Comparison of ENCODE assay signal across 8 cellular contexts in the genomic region with DNA sequence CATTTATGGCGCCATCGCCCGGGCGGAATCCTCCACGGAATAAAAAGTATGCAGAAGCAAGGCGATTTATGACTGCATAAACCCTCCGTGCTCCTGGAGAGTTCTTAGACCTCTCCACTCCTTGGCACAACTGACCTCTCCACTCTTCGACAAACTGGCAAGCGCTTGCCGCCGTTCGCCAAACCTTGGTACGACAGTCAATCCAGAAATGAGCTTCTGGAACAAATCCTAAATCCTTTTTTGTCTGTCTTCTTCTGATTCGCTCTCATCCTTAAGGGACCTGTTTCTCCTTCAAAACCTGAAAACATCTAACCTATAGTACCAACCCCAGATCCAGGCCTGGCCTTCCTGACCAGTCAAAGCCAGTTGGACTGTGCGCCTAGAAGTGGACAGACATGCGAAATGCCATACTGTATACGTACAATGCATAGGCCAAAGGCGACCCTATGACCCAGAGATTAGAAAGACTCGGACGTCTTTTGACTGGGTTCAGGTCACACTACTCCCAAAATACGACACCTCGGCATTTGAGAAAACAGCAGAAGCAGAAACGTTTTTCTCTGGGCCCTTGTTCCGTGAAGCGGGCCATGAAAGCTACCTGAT. TPM values are rescaled to one million over a fixed set of nuclear protein-coding genes. Genes with fewer than 3 reads are reported as not detected.
A peak's percentile ranks its signal among the peaks of the same experiment; 100 is the strongest.
DNase-seq lines count a peak whose midpoint lies in the region; ATAC-seq, FAIRE-seq and TF ChIP-seq lines count a peak whose summit lies in the region.

No MANE protein-coding gene starts in this region.

- intact Hi-C loops in heart right ventricle (cut with DNase I) (loop anchor here in 4 of 10 donors (10.0 kb wide), 1 partner anchor 120 kb away; no protein-coding TSS in a partner anchor), left cardiac atrium (cut with DNase I) (loop anchor here in 1 of 2 donors (10.0 kb wide), 1 partner anchor 120 kb away; no protein-coding TSS in a partner anchor), lower lobe of right lung (cut with DNase I) (no loop called here), vagina (cut with DNase I) (loop anchor here (10.0 kb wide), 1 partner anchor 120 kb away; no protein-coding TSS in a partner anchor)

- H3K4me1 ChIP-seq in heart right ventricle (peaks cover 2 to 20% (median 10%) of the 10 kb centered on the region in 9 donors), astrocyte (ENCODE audit: insufficient read depth, low read length) (peaks cover 10% of the 10 kb centered on the region), lower lobe of right lung (peaks cover 14% of the 10 kb centered on the region), vagina (peaks cover 23% of the 10 kb centered on the region)

- H3K9me3 Mint-ChIP-seq in astrocyte (ENCODE audit: unreplicated experiment) = peaks cover 4% of the 10 kb centered on the region

- H3K9me3 ChIP-seq in heart right ventricle (peaks cover 0 to 23% (median 0%) of the 10 kb centered on the region in 11 donors), astrocyte (ENCODE audit: insufficient read depth, low read depth, low read length) (no peaks in the 10 kb centered on the region), lower lobe of right lung (peaks cover 6% of the 10 kb centered on the region), vagina (no peaks in the 10 kb centered on the region)

- H3K27me3 ChIP-seq in heart right ventricle = peaks cover 0 to 12% (median 0%) of the 10 kb centered on the region in 7 donors
- no peaks in the 10 kb centered on the region for H3K27me3 ChIP-seq in astrocyte (ENCODE audit: insufficient read depth, low read length)
- no peaks in the 10 kb centered on the region for H3K27me3 ChIP-seq in lower lobe of right lung (ENCODE audit: low read depth)
- H3K27me3 ChIP-seq in vagina = no peaks in the 10 kb centered on the region

- peak in 3 of 9 donors; percentile 20 to 35 (median 34) for TF ChIP-seq CTCF in heart right ventricle (IDR thresholded peaks at IDR 0.05)
- peak; percentile 12 for TF ChIP-seq CTCF in astrocyte (IDR thresholded peaks at IDR 0.05; ENCODE audit: insufficient read depth, low read depth, low read length)
- TF ChIP-seq CTCF in lower lobe of right lung (IDR thresholded peaks at IDR 0.05) = no peak
- TF ChIP-seq CTCF in vagina (IDR thresholded peaks at IDR 0.05) = peak in 1 of 3 experiments; percentile 18

- no peaks in the 10 kb centered on the region for H3K36me3 Mint-ChIP-seq in astrocyte (ENCODE audit: low read depth, unreplicated experiment)

- ATAC-seq in heart right ventricle = peak in 1 of 8 donors; percentile 26
- ATAC-seq in left cardiac atrium = no peak
- ATAC-seq in lower lobe of right lung = no peak

- WGBS in heart right ventricle, 2 donors = 33 to 37% methylated on average over 25 of the region's 25 CpGs

- peak overlapping the region; percentile 2 for H3K27ac Mint-ChIP-seq in astrocyte (ENCODE audit: unreplicated experiment)

- no peak for TF ChIP-seq POLR2A in vagina (IDR thresholded peaks at IDR 0.05)

- H3K36me3 ChIP-seq in heart right ventricle (no peaks in the 10 kb centered on the region), astrocyte (ENCODE audit: insufficient read depth, low read length) (no peaks in the 10 kb centered on the region), lower lobe of right lung (no peaks in the 10 kb centered on the region), vagina (no peaks in the 10 kb centered on the region)

- peak overlapping the region; percentile 82 for H3K4me2 ChIP-seq in astrocyte (ENCODE audit: low read length)

- peaks cover 6% of the 10 kb centered on the region for H3K27me3 Mint-ChIP-seq in astrocyte (ENCODE audit: low read depth, unreplicated experiment)

- H3K79me2 ChIP-seq in astrocyte (ENCODE audit: insufficient read depth, low read length) = no peaks in the 10 kb centered on the region

- peak overlapping the region; percentile 94 for H3K4me3 Mint-ChIP-seq in astrocyte (ENCODE audit: unreplicated experiment)

- no peaks in the 10 kb centered on the region for H4K20me1 ChIP-seq in astrocyte (ENCODE audit: insufficient read depth, low read length)

- FAIRE-seq in astrocyte (lab: Jason Lieb, UNC) = no peak
- FAIRE-seq in urothelium cell line (lab: Jason Lieb, UNC) = no peak

- peak overlapping the region; percentile 92 for H2AFZ ChIP-seq in astrocyte (ENCODE audit: low read depth, low read length)

- peaks cover 3% of the 10 kb centered on the region for H3K4me1 Mint-ChIP-seq in astrocyte (ENCODE audit: low read depth, unreplicated experiment)

- H3K27ac ChIP-seq in heart right ventricle (peak overlapping the region in 1 of 10 donors; percentile 39), astrocyte (ENCODE audit: low read depth, low read length) (no peak overlapping the region), lower lobe of right lung (peak overlapping the region; percentile 59), vagina (peak overlapping the region; percentile 80)

- peak in 1 of 2 donors; percentile 35 for DNase-seq in heart right ventricle
- DNase-seq in left cardiac atrium = no peak
- DNase-seq in astrocyte (ENCODE audit: low read depth) = no peak
- no peak for DNase-seq in lower lobe of right lung
- DNase-seq in vagina (ENCODE audit: extremely low spot score in 2 of 2) = no peak
- no peak for DNase-seq in DMS53 (lab: John Stamatoyannopoulos, UW)
- DNase-seq in stimulated activated naive CD4-positive, alpha-beta T cell (lab: John Stamatoyannopoulos, UW) = no peak
- no peak for DNase-seq in urothelium cell line (ENCODE audit: low spot score)

- peak overlapping the region; percentile 69 for H3K9ac ChIP-seq in astrocyte (ENCODE audit: low read length)

- peak overlapping the region; percentile 28 to 92 (median 66) for H3K4me3 ChIP-seq in heart right ventricle
- H3K4me3 ChIP-seq in astrocyte (ENCODE audit: insufficient read depth, low read depth, low read length) = peak overlapping the region; percentile 77
- H3K4me3 ChIP-seq in lower lobe of right lung = peak overlapping the region; percentile 87
- H3K4me3 ChIP-seq in vagina = peak overlapping the region; percentile 47 to 89

RNA-seq across cellular contexts. Expression of gene TRIM27, which starts 59.4 kb away (rescaled TPM):
- total RNA-seq in heart right ventricle (10 to 100 TPM; 14.7 to 23.1 (median 17.6) TPM), left cardiac atrium (10 to 100 TPM; 20.7 to 25.3 TPM), astrocyte (50.8 and 54.5 TPM in 2 replicates), lower lobe of right lung (46.6 TPM), vagina (58.4 TPM)
- polyA plus RNA-seq in heart right ventricle = 10 to 100 TPM; 21.0 to 26.2 TPM
